In the genomic region with DNA sequence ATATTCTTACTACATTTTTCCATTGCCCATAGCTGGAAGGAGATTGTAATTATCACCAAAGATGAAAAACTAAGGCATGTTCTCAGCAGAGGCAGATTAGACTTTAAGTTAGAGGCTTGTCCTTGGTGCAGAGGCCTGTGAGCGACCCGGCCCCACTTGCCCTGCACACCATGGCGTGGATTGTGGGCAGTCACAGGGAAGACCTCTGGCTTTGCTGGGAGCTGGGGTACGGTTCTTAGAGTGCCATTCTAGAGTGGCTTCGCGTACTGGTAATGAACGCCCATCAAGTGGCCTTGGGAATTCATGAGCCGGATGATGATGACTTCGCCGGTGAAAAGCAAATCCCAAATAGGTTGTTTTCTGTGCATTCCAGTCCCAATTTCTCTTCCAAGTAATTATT, we compare ENCODE assay signal across 22 cellular contexts.
A peak's percentile ranks its signal among the peaks of the same experiment; 100 is the strongest.
DNase-seq lines count a peak whose midpoint lies in the region; ATAC-seq and TF ChIP-seq lines count a peak whose summit lies in the region.
"Had no signal": no experiment of that assay in that cellular context is flagged by ENCODE, and none has a peak within 500 bp of the region (broad histone marks: within the 10 kb centered on the region; RNA-seq: fewer than 3 reads in every experiment).

No MANE protein-coding gene starts in this region.

- peaks cover 46% of the 10 kb centered on the region for H3K36me3 ChIP-seq in BLaER1
- no peaks in the 10 kb centered on the region for H3K36me3 ChIP-seq in CD4-positive, CD25-positive, alpha-beta regulatory T cell (ENCODE audit: control insufficient read depth, insufficient read depth, low read length)

- peak overlapping the region; percentile 95 for H3K4me2 ChIP-seq in BLaER1

- H3K4me3 Mint-ChIP-seq in CD4-positive, CD25-positive, alpha-beta regulatory T cell, result no peak overlapping the region
- no peak overlapping the region for H3K4me3 Mint-ChIP-seq in activated T-helper 17 cell treated with anti-CD3 and anti-CD28 coated beads, Interleukin-2, amount 50 U/mL, for 72 hours
- H3K4me3 Mint-ChIP-seq in naive thymus-derived CD8-positive, alpha-beta T cell, result peak overlapping the region in 2 of 10 donors; percentile 46 to 56
- H3K4me3 Mint-ChIP-seq: H9 had no signal

- peaks cover 5% of the 10 kb centered on the region for H3K36me3 Mint-ChIP-seq in CD4-positive, CD25-positive, alpha-beta regulatory T cell
- peaks cover 5% of the 10 kb centered on the region for H3K36me3 Mint-ChIP-seq in activated T-helper 17 cell treated with anti-CD3 and anti-CD28 coated beads, Interleukin-2, amount 50 U/mL, for 72 hours (ENCODE audit: low read depth)
- H3K36me3 Mint-ChIP-seq in naive thymus-derived CD8-positive, alpha-beta T cell, result peaks cover 0 to 12% (median 8%) of the 10 kb centered on the region in 3 donors

- H3K9me3 Mint-ChIP-seq in CD4-positive, CD25-positive, alpha-beta regulatory T cell, result peaks cover 0 to 4% (median 0%) of the 10 kb centered on the region in 7 donors
- H3K9me3 Mint-ChIP-seq in activated T-helper 17 cell treated with anti-CD3 and anti-CD28 coated beads, Interleukin-2, amount 50 U/mL, for 72 hours, result no peaks in the 10 kb centered on the region
- H3K9me3 Mint-ChIP-seq in naive thymus-derived CD8-positive, alpha-beta T cell, result peaks cover 0 to 8% (median 5%) of the 10 kb centered on the region in 9 donors

- peak overlapping the region in 2 of 3 donors; percentile 21 to 68 for H3K27ac Mint-ChIP-seq in CD4-positive, CD25-positive, alpha-beta regulatory T cell
- peak overlapping the region; percentile 51 for H3K27ac Mint-ChIP-seq in activated T-helper 17 cell treated with anti-CD3 and anti-CD28 coated beads, Interleukin-2, amount 50 U/mL, for 72 hours
- H3K27ac Mint-ChIP-seq in naive thymus-derived CD8-positive, alpha-beta T cell, result peak overlapping the region in 7 of 10 donors; percentile 18 to 80 (median 57)
- H3K27ac Mint-ChIP-seq: H9 had no signal

- H3K27me3 Mint-ChIP-seq in CD4-positive, CD25-positive, alpha-beta regulatory T cell, result no peaks in the 10 kb centered on the region
- H3K27me3 Mint-ChIP-seq in activated T-helper 17 cell treated with anti-CD3 and anti-CD28 coated beads, Interleukin-2, amount 50 U/mL, for 72 hours, result no peaks in the 10 kb centered on the region
- peaks cover 0 to 3% (median 0%) of the 10 kb centered on the region in 5 donors for H3K27me3 Mint-ChIP-seq in naive thymus-derived CD8-positive, alpha-beta T cell

- POLR2A ChIA-PET in naive thymus-derived CD8-positive, alpha-beta T cell (lab: Charles Lee), result no interaction called here

- no peak for ATAC-seq in CD4-positive, CD25-positive, alpha-beta regulatory T cell (ENCODE audit: low read depth in 2 of 2)
- ATAC-seq in activated T-helper 17 cell treated with anti-CD3 and anti-CD28 coated beads, Interleukin-2, amount 50 U/mL, for 72 hours (replicated peaks), result no peak
- ATAC-seq in naive thymus-derived CD8-positive, alpha-beta T cell, result no peak
- ATAC-seq in SK-N-SH treated with all-trans-retinoic acid at 6 μM for 48 hours, result no peak
- ATAC-seq: Right ventricle myocardium inferior had no signal

- H3K9me3 ChIP-seq in BLaER1, result peaks cover 14% of the 10 kb centered on the region
- no peaks in the 10 kb centered on the region for H3K9me3 ChIP-seq in CD4-positive, CD25-positive, alpha-beta regulatory T cell (ENCODE audit: control insufficient read depth in 2 of 2, low read length in 2 of 2)

- peaks cover 97% of the 10 kb centered on the region for H3K4me1 ChIP-seq in BLaER1
- H3K4me1 ChIP-seq in CD4-positive, CD25-positive, alpha-beta regulatory T cell (ENCODE audit: control insufficient read depth, insufficient read depth, low read length, poor library complexity, severe bottlenecking), result peaks cover 4% of the 10 kb centered on the region

- H4K20me1 ChIP-seq in BLaER1, result no peaks in the 10 kb centered on the region

- peak overlapping the region; percentile 92 for H3K27ac ChIP-seq in BLaER1
- no peak overlapping the region for H3K27ac ChIP-seq in CD4-positive, CD25-positive, alpha-beta regulatory T cell (ENCODE audit: insufficient read depth, low read length, poor library complexity, severe bottlenecking)
- H3K27ac ChIP-seq: C4-2B, HL-60, SK-N-MC had no signal

- 0 out of 2 replicates have a peak overlapping the region, but pooled peaks have one; percentile 1 for H3K9ac ChIP-seq in BLaER1

- peaks cover 8 to 54% (median 18%) of the 10 kb centered on the region in 4 donors for H3K4me1 Mint-ChIP-seq in CD4-positive, CD25-positive, alpha-beta regulatory T cell
- peaks cover 21% of the 10 kb centered on the region for H3K4me1 Mint-ChIP-seq in activated T-helper 17 cell treated with anti-CD3 and anti-CD28 coated beads, Interleukin-2, amount 50 U/mL, for 72 hours
- H3K4me1 Mint-ChIP-seq in naive thymus-derived CD8-positive, alpha-beta T cell, result peaks cover 26 to 70% (median 55%) of the 10 kb centered on the region in 4 donors
- H3K4me1 Mint-ChIP-seq: H9 had no signal

- DNase-seq in CD4-positive, CD25-positive, alpha-beta regulatory T cell, result no peak
- no peak for DNase-seq in naive thymus-derived CD8-positive, alpha-beta T cell
- no peak for DNase-seq in NCI-H2227 (lab: John Stamatoyannopoulos, UW; ENCODE audit: unreplicated experiment)
- no peak for DNase-seq in SIG-M5 treated with dmso at 0.1 percent for 504 hours (lab: John Stamatoyannopoulos, UW; ENCODE audit: unreplicated experiment)
- no peak for DNase-seq in SK-N-DZ (ENCODE audit: low spot score)
- DNase-seq: GDM1, H9, IMR-90, Kasumi-1, MM.1S, NCI-H1092, NCI-H1436 treated with DMSO at 0.1 percent for 48 hours, NCI-H2029 treated with DMSO at 0.1 percent for 48 hours, NCI-H2171 treated with DMSO at 0.1 percent for 48 hours, NCI-H446 treated with DMSO at 0.1 percent for 48 hours had no signal

- H3K4me3 ChIP-seq in BLaER1, result no peak overlapping the region
- H3K4me3 ChIP-seq in CD4-positive, CD25-positive, alpha-beta regulatory T cell (ENCODE audit: low read depth, low read length), result no peak overlapping the region
- H3K4me3 ChIP-seq: SK-N-MC had no signal

- H3K27me3 ChIP-seq in BLaER1, result no peaks in the 10 kb centered on the region
- H3K27me3 ChIP-seq in CD4-positive, CD25-positive, alpha-beta regulatory T cell (ENCODE audit: control insufficient read depth, insufficient read depth, low read length), result no peaks in the 10 kb centered on the region

TF ChIP-seq in SK-N-SH treated with all-trans-retinoic acid at 6 μM for 48 hours, 23 proteins besides CTCF, POLR2A, EP300 and RAD21:
- TF ChIP-seq ESRRG (CRISPR knock-in tag; IDR thresholded peaks at IDR 0.05) (no peak), ARNTL (CRISPR knock-in tag; IDR thresholded peaks at IDR 0.05; ENCODE audit: borderline replicate concordance, low read depth) (no peak), OSR1 (CRISPR knock-in tag; IDR thresholded peaks at IDR 0.05) (no peak), BACH2 (CRISPR knock-in tag; IDR thresholded peaks at IDR 0.05; ENCODE audit: borderline replicate concordance) (no peak), ZFP30 (CRISPR knock-in tag; IDR thresholded peaks at IDR 0.05) (no peak), ZNF8 (CRISPR knock-in tag; IDR thresholded peaks at IDR 0.05) (no peak), ZNF565 (CRISPR knock-in tag; conservative IDR thresholded peaks at IDR 0.05; ENCODE audit: low read depth) (no peak), GLIS3 (CRISPR knock-in tag; IDR thresholded peaks at IDR 0.05) (no peak), PPARA (CRISPR knock-in tag; IDR thresholded peaks at IDR 0.05; ENCODE audit: borderline replicate concordance) (no peak), ZC3H10 (CRISPR knock-in tag; IDR thresholded peaks at IDR 0.05) (no peak)
- TF ChIP-seq, protein P1, sequence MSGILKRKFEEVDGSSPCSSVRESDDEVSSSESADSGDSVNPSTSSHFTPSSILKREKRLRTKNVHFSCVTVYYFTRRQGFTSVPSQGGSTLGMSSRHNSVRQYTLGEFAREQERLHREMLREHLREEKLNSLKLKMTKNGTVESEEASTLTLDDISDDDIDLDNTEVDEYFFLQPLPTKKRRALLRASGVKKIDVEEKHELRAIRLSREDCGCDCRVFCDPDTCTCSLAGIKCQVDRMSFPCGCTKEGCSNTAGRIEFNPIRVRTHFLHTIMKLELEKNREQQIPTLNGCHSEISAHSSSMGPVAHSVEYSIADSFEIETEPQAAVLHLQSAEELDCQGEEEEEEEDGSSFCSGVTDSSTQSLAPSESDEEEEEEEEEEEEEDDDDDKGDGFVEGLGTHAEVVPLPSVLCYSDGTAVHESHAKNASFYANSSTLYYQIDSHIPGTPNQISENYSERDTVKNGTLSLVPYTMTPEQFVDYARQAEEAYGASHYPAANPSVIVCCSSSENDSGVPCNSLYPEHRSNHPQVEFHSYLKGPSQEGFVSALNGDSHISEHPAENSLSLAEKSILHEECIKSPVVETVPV (CRISPR knock-in tag; IDR thresholded peaks at IDR 0.05), result no peak
